1 cellular context compared by ENCODE assay signal in the genomic region with DNA sequence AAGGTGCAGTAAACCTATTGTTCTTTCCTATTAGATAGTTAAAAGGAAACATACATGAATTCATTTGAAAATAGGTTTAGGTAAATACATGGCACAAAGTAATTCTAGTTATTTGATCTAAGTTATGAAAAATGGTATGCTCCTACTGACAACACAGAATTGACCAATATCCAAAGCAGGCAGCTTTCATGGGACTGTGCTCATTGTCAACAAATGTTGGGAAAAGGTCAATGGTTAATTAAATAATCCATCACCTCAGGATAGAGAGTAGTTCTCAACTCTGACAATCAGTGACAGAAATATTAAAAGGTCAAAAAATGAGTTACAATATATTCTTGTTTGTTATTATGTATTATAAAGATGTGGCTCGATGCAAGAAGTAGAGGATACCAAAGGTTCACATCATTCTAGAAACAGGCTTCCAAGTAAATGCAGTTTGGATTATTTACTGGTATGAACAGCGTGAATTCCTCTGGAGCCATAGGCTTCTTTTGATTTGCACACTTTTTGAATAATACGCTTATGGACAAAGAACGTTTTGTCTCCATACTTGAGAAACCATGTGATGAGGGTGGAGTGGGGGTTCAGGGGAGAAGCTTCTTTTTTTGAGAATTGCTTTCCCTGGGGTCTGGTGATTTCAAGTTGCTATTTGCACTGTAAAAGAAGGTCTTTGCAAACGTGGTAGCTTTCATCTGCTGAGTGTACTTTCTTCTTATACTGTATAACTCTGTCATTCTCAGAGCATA.
TF ChIP-seq lines count a peak whose summit lies in the region.

No MANE protein-coding gene starts in this region.

TF ChIP-seq in IMR-90, 13 proteins besides CTCF, POLR2A, EP300 and RAD21:
- TF ChIP-seq RCOR1 (IDR thresholded peaks at IDR 0.05; ENCODE audit: insufficient replicate concordance, low read length) (no peak), MAFK (IDR thresholded peaks at IDR 0.05; ENCODE audit: low read depth, low read length) (no peak), FOS (IDR thresholded peaks at IDR 0.05; ENCODE audit: low read depth, low read length) (no peak), MXI1 (IDR thresholded peaks at IDR 0.05; ENCODE audit: borderline replicate concordance, low read depth, low read length) (no peak), MAZ (IDR thresholded peaks at IDR 0.05; ENCODE audit: borderline replicate concordance, low read depth, low read length) (no peak), RFX5 (IDR thresholded peaks at IDR 0.05; ENCODE audit: low read depth, low read length) (no peak), SMC3 (IDR thresholded peaks at IDR 0.05; ENCODE audit: low read depth, low read length) (no peak), CHD1 (IDR thresholded peaks at IDR 0.05; ENCODE audit: low read depth, low read length) (no peak), NFE2L2 (IDR thresholded peaks at IDR 0.05; ENCODE audit: low read depth, low read length) (no peak), CEBPB (IDR thresholded peaks at IDR 0.05; ENCODE audit: low read depth, low read length) (no peak), BHLHE40 (IDR thresholded peaks at IDR 0.05; ENCODE audit: low read depth, low read length) (no peak)
- TF ChIP-seq, protein P1, sequence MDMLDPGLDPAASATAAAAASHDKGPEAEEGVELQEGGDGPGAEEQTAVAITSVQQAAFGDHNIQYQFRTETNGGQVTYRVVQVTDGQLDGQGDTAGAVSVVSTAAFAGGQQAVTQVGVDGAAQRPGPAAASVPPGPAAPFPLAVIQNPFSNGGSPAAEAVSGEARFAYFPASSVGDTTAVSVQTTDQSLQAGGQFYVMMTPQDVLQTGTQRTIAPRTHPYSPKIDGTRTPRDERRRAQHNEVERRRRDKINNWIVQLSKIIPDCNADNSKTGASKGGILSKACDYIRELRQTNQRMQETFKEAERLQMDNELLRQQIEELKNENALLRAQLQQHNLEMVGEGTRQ (IDR thresholded peaks at IDR 0.05; ENCODE audit: low read depth, low read length), result no peak
- TF ChIP-seq, protein P2, sequence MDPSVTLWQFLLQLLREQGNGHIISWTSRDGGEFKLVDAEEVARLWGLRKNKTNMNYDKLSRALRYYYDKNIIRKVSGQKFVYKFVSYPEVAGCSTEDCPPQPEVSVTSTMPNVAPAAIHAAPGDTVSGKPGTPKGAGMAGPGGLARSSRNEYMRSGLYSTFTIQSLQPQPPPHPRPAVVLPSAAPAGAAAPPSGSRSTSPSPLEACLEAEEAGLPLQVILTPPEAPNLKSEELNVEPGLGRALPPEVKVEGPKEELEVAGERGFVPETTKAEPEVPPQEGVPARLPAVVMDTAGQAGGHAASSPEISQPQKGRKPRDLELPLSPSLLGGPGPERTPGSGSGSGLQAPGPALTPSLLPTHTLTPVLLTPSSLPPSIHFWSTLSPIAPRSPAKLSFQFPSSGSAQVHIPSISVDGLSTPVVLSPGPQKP (IDR thresholded peaks at IDR 0.05; ENCODE audit: borderline replicate concordance, low read depth, low read length), result no peak
